15 cellular contexts compared by ENCODE assay signal in the genomic region with DNA sequence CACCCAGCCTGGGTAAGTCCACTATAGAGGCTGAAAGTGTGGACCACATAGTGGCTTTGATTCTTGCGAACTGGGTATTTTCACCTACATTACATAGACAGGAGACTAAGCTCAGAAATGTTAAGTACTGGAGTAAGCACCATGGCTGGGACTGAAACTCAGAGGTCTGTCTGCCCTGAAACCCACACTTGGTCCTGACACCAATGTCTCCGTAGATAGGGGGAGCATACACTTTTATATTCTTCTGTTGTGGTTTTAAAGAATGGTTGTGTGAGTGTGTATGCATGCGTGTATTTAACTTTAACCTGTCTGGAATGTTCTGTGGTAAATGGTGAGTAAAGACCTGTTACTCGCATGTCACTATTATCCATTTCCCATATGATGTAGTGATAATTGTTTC. TPM values are rescaled to one million over a fixed set of nuclear protein-coding genes. Genes with fewer than 3 reads are reported as not detected.
DNase-seq lines count a peak whose midpoint lies in the region; TF ChIP-seq lines count a peak whose summit lies in the region.
"Had no signal": no experiment of that assay in that cellular context is flagged by ENCODE, and none has a peak within 500 bp of the region (broad histone marks: within the 10 kb centered on the region; RNA-seq: fewer than 3 reads in every experiment).

No MANE protein-coding gene starts in this region.

- H3K4me3 Mint-ChIP-seq in MCF 10A (ENCODE audit: unreplicated experiment): no peak overlapping the region
- H3K4me3 Mint-ChIP-seq in activated T-helper 2 cell treated with anti-CD3 and anti-CD28 coated beads, Interferon-gamma antibody, Interleukin-2, Interleukin-4, amounts not matched to agents 10 μg/mL and 5 μg/mL and 100 μg/mL, durations not matched to agents 14 hours and 24 hours and 36 hours (ENCODE audit: low read depth): no peak overlapping the region
- H3K4me3 Mint-ChIP-seq in activated T-helper 1 cell treated with anti-CD3 and anti-CD28 coated beads, Interleukin-12 subunit alpha, Interleukin-12 subunit beta, Interleukin-2, Interleukin-4 antibody, amounts not matched to agents 30 ng/mL and 10 ng/mL and 1 ng/mL, durations not matched to agents 14 hours and 24 hours and 36 hours: no peak overlapping the region
- H3K4me3 Mint-ChIP-seq: B cell had no signal

- no peaks in the 10 kb centered on the region for H3K4me1 Mint-ChIP-seq in MCF 10A (ENCODE audit: insufficient read depth, unreplicated experiment)
- no peaks in the 10 kb centered on the region for H3K4me1 Mint-ChIP-seq in activated T-helper 2 cell treated with anti-CD3 and anti-CD28 coated beads, Interferon-gamma antibody, Interleukin-2, Interleukin-4, amounts not matched to agents 10 μg/mL and 5 μg/mL and 100 μg/mL, durations not matched to agents 14 hours and 24 hours and 36 hours (ENCODE audit: low read depth)
- no peaks in the 10 kb centered on the region for H3K4me1 Mint-ChIP-seq in activated T-helper 1 cell treated with anti-CD3 and anti-CD28 coated beads, Interleukin-12 subunit alpha, Interleukin-12 subunit beta, Interleukin-2, Interleukin-4 antibody, amounts not matched to agents 30 ng/mL and 10 ng/mL and 1 ng/mL, durations not matched to agents 14 hours and 24 hours and 36 hours (ENCODE audit: low read depth)

- dilution Hi-C loops in mammary epithelial cell (cut with HindIII; ENCODE audit: low sequenced_read_pairs): no loop called here

- H3K27me3 Mint-ChIP-seq in MCF 10A (ENCODE audit: insufficient read depth, unreplicated experiment): no peaks in the 10 kb centered on the region
- H3K27me3 Mint-ChIP-seq in activated T-helper 2 cell treated with anti-CD3 and anti-CD28 coated beads, Interferon-gamma antibody, Interleukin-2, Interleukin-4, amounts not matched to agents 10 μg/mL and 5 μg/mL and 100 μg/mL, durations not matched to agents 14 hours and 24 hours and 36 hours (ENCODE audit: low read depth): peaks cover 10% of the 10 kb centered on the region
- peaks cover 5% of the 10 kb centered on the region for H3K27me3 Mint-ChIP-seq in activated T-helper 1 cell treated with anti-CD3 and anti-CD28 coated beads, Interleukin-12 subunit alpha, Interleukin-12 subunit beta, Interleukin-2, Interleukin-4 antibody, amounts not matched to agents 30 ng/mL and 10 ng/mL and 1 ng/mL, durations not matched to agents 14 hours and 24 hours and 36 hours (ENCODE audit: insufficient read depth)

- no peak for TF ChIP-seq EP300 in ovary (IDR thresholded peaks at IDR 0.05)

- TF ChIP-seq POLR2A in ovary (IDR thresholded peaks at IDR 0.05): no peak

- H3K9me3 ChIP-seq in mammary epithelial cell (replicated peaks; ENCODE audit: insufficient read depth, low read length) (no peaks in the 10 kb centered on the region), ovary (no peaks in the 10 kb centered on the region)

- H3K27ac Mint-ChIP-seq in MCF 10A (ENCODE audit: low read depth, unreplicated experiment): no peak overlapping the region
- H3K27ac Mint-ChIP-seq in activated T-helper 2 cell treated with anti-CD3 and anti-CD28 coated beads, Interferon-gamma antibody, Interleukin-2, Interleukin-4, amounts not matched to agents 10 μg/mL and 5 μg/mL and 100 μg/mL, durations not matched to agents 14 hours and 24 hours and 36 hours: no peak overlapping the region
- H3K27ac Mint-ChIP-seq in activated T-helper 1 cell treated with anti-CD3 and anti-CD28 coated beads, Interleukin-12 subunit alpha, Interleukin-12 subunit beta, Interleukin-2, Interleukin-4 antibody, amounts not matched to agents 30 ng/mL and 10 ng/mL and 1 ng/mL, durations not matched to agents 14 hours and 24 hours and 36 hours: no peak overlapping the region
- H3K27ac Mint-ChIP-seq: B cell had no signal

- intact Hi-C loops in mammary epithelial cell (cut with micrococcal nuclease) (no loop called here), MCF 10A (cut with micrococcal nuclease) (no loop called here), ovary (cut with DNase I) (no loop called here)
- intact Hi-C loops in activated T-helper 2 cell treated with anti-CD3 and anti-CD28 coated beads, Interferon-gamma antibody, Interleukin-2, Interleukin-4, amounts not matched to agents 10 μg/mL and 5 μg/mL and 100 μg/mL, durations not matched to agents 14 hours and 24 hours and 36 hours (cut with micrococcal nuclease): no loop called here
- intact Hi-C loops in activated T-helper 1 cell treated with anti-CD3 and anti-CD28 coated beads, Interleukin-12 subunit alpha, Interleukin-12 subunit beta, Interleukin-2, Interleukin-4 antibody, amounts not matched to agents 30 ng/mL and 10 ng/mL and 1 ng/mL, durations not matched to agents 14 hours and 24 hours and 36 hours (cut with micrococcal nuclease): no loop called here

- BruUV-seq in mammary epithelial cell (replicated peaks; lab: Mats Ljungman, UMichigan) (no TSS peak), MCF 10A (replicated peaks; lab: Mats Ljungman, UMichigan) (no TSS peak)

- H3K27ac ChIP-seq in mammary epithelial cell (ENCODE audit: insufficient read depth, low read depth, low read length) (no peak overlapping the region), ovary (no peak overlapping the region)

- DNase-seq in mammary epithelial cell: peak; percentile 23
- no peak for DNase-seq in MCF 10A (ENCODE audit: unreplicated experiment)
- peak; percentile 6 for DNase-seq in activated T-helper 2 cell treated with anti-CD3 and anti-CD28 coated beads, Interferon-gamma antibody, Interleukin-2, Interleukin-4, amounts not matched to agents 10 μg/mL and 5 μg/mL and 100 μg/mL, durations not matched to agents 14 hours and 24 hours and 36 hours (ENCODE audit: low spot score)
- DNase-seq in glomerular visceral epithelial cell (ENCODE audit: extremely low spot score): peak; percentile 77
- DNase-seq in ovary: no peak
- no peak for DNase-seq in ecto neural progenitor cell (ENCODE audit: low spot score)
- DNase-seq in activated T-helper 1 cell treated with anti-CD3 and anti-CD28 coated beads, Interleukin-12 subunit alpha, Interleukin-12 subunit beta, Interleukin-2, Interleukin-4 antibody, amounts not matched to agents 30 ng/mL and 10 ng/mL and 1 ng/mL, durations not matched to agents 14 hours and 24 hours and 36 hours (ENCODE audit: low spot score): no peak
- DNase-seq: ACHN, GF-D8, GOT3, NCI-H1048, NCI-H146, NCI-H2107, Right ventricle myocardium superior had no signal

- H4K20me1 ChIP-seq in mammary epithelial cell (ENCODE audit: insufficient read depth, low read length): no peaks in the 10 kb centered on the region

- H3K79me2 ChIP-seq in mammary epithelial cell (ENCODE audit: insufficient read depth, low read length): no peaks in the 10 kb centered on the region

- POLR2A ChIA-PET in MCF 10A (lab: Yijun Ruan, JAX): no interaction called here

- CTCF ChIA-PET in mammary epithelial cell (lab: Charles Lee; ENCODE audit: low non-redundant PET) (no interaction called here), MCF 10A (lab: Yijun Ruan, JAX) (no interaction called here)

- H3K36me3 Mint-ChIP-seq in MCF 10A (ENCODE audit: insufficient read depth, unreplicated experiment): no peaks in the 10 kb centered on the region
- no peaks in the 10 kb centered on the region for H3K36me3 Mint-ChIP-seq in activated T-helper 2 cell treated with anti-CD3 and anti-CD28 coated beads, Interferon-gamma antibody, Interleukin-2, Interleukin-4, amounts not matched to agents 10 μg/mL and 5 μg/mL and 100 μg/mL, durations not matched to agents 14 hours and 24 hours and 36 hours (ENCODE audit: low read depth)
- H3K36me3 Mint-ChIP-seq in activated T-helper 1 cell treated with anti-CD3 and anti-CD28 coated beads, Interleukin-12 subunit alpha, Interleukin-12 subunit beta, Interleukin-2, Interleukin-4 antibody, amounts not matched to agents 30 ng/mL and 10 ng/mL and 1 ng/mL, durations not matched to agents 14 hours and 24 hours and 36 hours (ENCODE audit: low read depth): no peaks in the 10 kb centered on the region

- no peaks in the 10 kb centered on the region for H3K9me3 Mint-ChIP-seq in MCF 10A (ENCODE audit: unreplicated experiment)
- no peaks in the 10 kb centered on the region for H3K9me3 Mint-ChIP-seq in activated T-helper 2 cell treated with anti-CD3 and anti-CD28 coated beads, Interferon-gamma antibody, Interleukin-2, Interleukin-4, amounts not matched to agents 10 μg/mL and 5 μg/mL and 100 μg/mL, durations not matched to agents 14 hours and 24 hours and 36 hours
- H3K9me3 Mint-ChIP-seq in activated T-helper 1 cell treated with anti-CD3 and anti-CD28 coated beads, Interleukin-12 subunit alpha, Interleukin-12 subunit beta, Interleukin-2, Interleukin-4 antibody, amounts not matched to agents 30 ng/mL and 10 ng/mL and 1 ng/mL, durations not matched to agents 14 hours and 24 hours and 36 hours: no peaks in the 10 kb centered on the region

- no peak overlapping the region for H3K4me3 ChIP-seq in mammary epithelial cell (replicated peaks in 1 of 3; ENCODE audit: insufficient read depth in 1 of 3, low read depth in 2 of 3, low read length in 3 of 3)
- no peak overlapping the region for H3K4me3 ChIP-seq in ovary

- H3K36me3 ChIP-seq in mammary epithelial cell (ENCODE audit: insufficient read depth, low read length) (no peaks in the 10 kb centered on the region), ovary (no peaks in the 10 kb centered on the region)

- H2AFZ ChIP-seq in mammary epithelial cell (ENCODE audit: low read depth, low read length): no peak overlapping the region

- H3K9ac ChIP-seq in mammary epithelial cell (ENCODE audit: insufficient read depth, low read length): no peak overlapping the region

- no peaks in the 10 kb centered on the region for H3K27me3 ChIP-seq in mammary epithelial cell (ENCODE audit: insufficient read depth, low read length)
- no peaks in the 10 kb centered on the region for H3K27me3 ChIP-seq in ovary

- H3K4me2 ChIP-seq in mammary epithelial cell (ENCODE audit: insufficient read depth, low read depth, low read length): no peak overlapping the region

- TF ChIP-seq CTCF in mammary epithelial cell (conservative IDR thresholded peaks at IDR 0.05 in 1 of 2, IDR thresholded peaks at IDR 0.05 in 1 of 2; ENCODE audit: extremely low read depth in 1 of 2, insufficient read depth in 1 of 2, low read depth in 1 of 2, low read length in 2 of 2) (no peak), MCF 10A (IDR thresholded peaks at IDR 0.05; ENCODE audit: unreplicated experiment) (no peak), ovary (IDR thresholded peaks at IDR 0.05) (no peak)

- 61% methylated on average over 4 of the region's 4 CpGs for WGBS in mammary epithelial cell (ENCODE audit: low coverage, missing lambda C conversion rate)
- 85 to 94% (median 88%) methylated on average over 4 of the region's 4 CpGs for WGBS in ovary, 3 donors

- in situ Hi-C loops in mammary epithelial cell (cut with MboI; ENCODE audit: low sequenced_read_pairs in 2 of 2): no loop called here

- H3K4me1 ChIP-seq in mammary epithelial cell (ENCODE audit: insufficient read depth, low read length) (no peaks in the 10 kb centered on the region), ovary (ENCODE audit: insufficient read depth) (no peaks in the 10 kb centered on the region)

RNA-seq across cellular contexts. Expression of gene NPPC, which starts 10.3 kb away (rescaled TPM):
- total RNA-seq in mammary epithelial cell (not detected), MCF 10A (2022) (not detected in 2 replicates), ovary (1 to 10 TPM in 2 of 7 donors, under 1 TPM in 2, not detected in 3; 0.30 to 4.3 (median 2.4) TPM)
- polyA plus RNA-seq in mammary epithelial cell (not detected), ovary (under 1 TPM; 0.18 to 0.23 TPM)
- polyA minus RNA-seq in mammary epithelial cell: not detected
- 0.23 and 0.41 TPM in 2 replicates for total RNA-seq in activated T-helper 2 cell treated with anti-CD3 and anti-CD28 coated beads, Interferon-gamma antibody, Interleukin-2, Interleukin-4, amounts not matched to agents 10 μg/mL and 5 μg/mL and 100 μg/mL, durations not matched to agents 14 hours and 24 hours and 36 hours
- total RNA-seq in activated T-helper 1 cell treated with anti-CD3 and anti-CD28 coated beads, Interleukin-12 subunit alpha, Interleukin-12 subunit beta, Interleukin-2, Interleukin-4 antibody, amounts not matched to agents 30 ng/mL and 10 ng/mL and 1 ng/mL, durations not matched to agents 14 hours and 24 hours and 36 hours: 1.6 TPM in 2 replicates

RNA-seq across cellular contexts. Expression of gene DIS3L2, which starts 25.0 kb away (rescaled TPM):
- total RNA-seq in mammary epithelial cell (10 to 100 TPM; 29.3 to 29.7 TPM), MCF 10A (2022) (32.6 and 47.4 TPM in 2 replicates), ovary (10 to 100 TPM; 26.2 to 52.0 (median 35.3) TPM)
- polyA plus RNA-seq in mammary epithelial cell (9.6 TPM), ovary (10 to 100 TPM; 18.2 to 21.6 TPM)
- 39.0 TPM for polyA minus RNA-seq in mammary epithelial cell
- 30.2 and 33.5 TPM in 2 replicates for total RNA-seq in activated T-helper 2 cell treated with anti-CD3 and anti-CD28 coated beads, Interferon-gamma antibody, Interleukin-2, Interleukin-4, amounts not matched to agents 10 μg/mL and 5 μg/mL and 100 μg/mL, durations not matched to agents 14 hours and 24 hours and 36 hours
- 27.9 and 33.1 TPM in 2 replicates for total RNA-seq in activated T-helper 1 cell treated with anti-CD3 and anti-CD28 coated beads, Interleukin-12 subunit alpha, Interleukin-12 subunit beta, Interleukin-2, Interleukin-4 antibody, amounts not matched to agents 30 ng/mL and 10 ng/mL and 1 ng/mL, durations not matched to agents 14 hours and 24 hours and 36 hours

Comparison
In these comparisons a context has a peak if more than half of its experiments do, and no peak if none do; other contexts are left out.
1. DNase-seq: peak in mammary epithelial cell (single experiment), activated T-helper 2 cell treated with anti-CD3 and anti-CD28 coated beads, Interferon-gamma antibody, Interleukin-2, Interleukin-4, amounts not matched to agents 10 μg/mL and 5 μg/mL and 100 μg/mL, durations not matched to agents 14 hours and 24 hours and 36 hours (single experiment) and glomerular visceral epithelial cell (single experiment); none in MCF 10A (single experiment), ovary (0 of 5), ecto neural progenitor cell (single experiment) and activated T-helper 1 cell treated with anti-CD3 and anti-CD28 coated beads, Interleukin-12 subunit alpha, Interleukin-12 subunit beta, Interleukin-2, Interleukin-4 antibody, amounts not matched to agents 30 ng/mL and 10 ng/mL and 1 ng/mL, durations not matched to agents 14 hours and 24 hours and 36 hours (single experiment).